Comparison of ENCODE assay signal across 8 cellular contexts in genomic region chr11:93234602-93235207, GRCh38. TPM values are rescaled to one million over a fixed set of nuclear protein-coding genes. Genes with fewer than 3 reads are reported as not detected.
DNase-seq lines count a peak whose midpoint lies in the region; ATAC-seq and TF ChIP-seq lines count a peak whose summit lies in the region.

No MANE protein-coding gene starts in this region.

- no peaks in the 10 kb centered on the region for H3K4me1 ChIP-seq in lung (ENCODE audit: control insufficient read depth in 2 of 2, insufficient read depth in 2 of 2, low read length in 2 of 2)

- no peak overlapping the region for H3K4me3 ChIP-seq in lung

- no peaks in the 10 kb centered on the region for H3K36me3 ChIP-seq in lung (ENCODE audit: control insufficient read depth in 2 of 2, insufficient read depth in 2 of 2, low read length in 2 of 2)

- WGBS in lung, 2 donors, result 24 to 25% methylated on average over 4 of the region's 4 CpGs

- peak; percentile 95 for TF ChIP-seq CTCF in lung (IDR thresholded peaks at IDR 0.05; ENCODE audit: control extremely low read depth, extremely low read depth)

- ATAC-seq in GM19455 (IDR thresholded peaks at IDR 0.05; ENCODE audit: unreplicated experiment) (peak; percentile 98), HG03520 (IDR thresholded peaks at IDR 0.05; ENCODE audit: unreplicated experiment) (peak; percentile 96), lung (ENCODE audit: insufficient read depth, low FRiP score) (peak; percentile 95)

- H3K9me3 ChIP-seq in lung (ENCODE audit: control insufficient read depth in 2 of 2, insufficient read depth in 1 of 2, low read length in 1 of 2), result no peaks in the 10 kb centered on the region

- DNase-seq in COLO829 (ENCODE audit: low spot score), result peak; percentile 62
- DNase-seq in NCI-H524 (lab: John Stamatoyannopoulos, UW), result peak; percentile 61 to 78
- DNase-seq in activated CD4-positive, alpha-beta T cell treated with anti-CD3 and anti-CD28 coated beads, Interleukin-2, amount 50 U/mL, for 1 hour, result peak; percentile 63
- DNase-seq in effector CD4-positive, alpha-beta T cell, result peak; percentile 52
- peak; percentile 81 for DNase-seq in lung (ENCODE audit: low spot score)
- peak; percentile 17 for DNase-seq in stimulated activated CD8-positive, alpha-beta memory T cell treated with anti-CD3 and anti-CD28 coated beads, Interleukin-12 subunit alpha, Interleukin-12 subunit beta, amount 100 ng/mL, for 4 hours (ENCODE audit: low read depth)

- H3K27ac ChIP-seq in lung (ENCODE audit: low read depth in 1 of 2, low read length in 1 of 2), result no peak overlapping the region

- H3K27me3 ChIP-seq in lung (ENCODE audit: control insufficient read depth, insufficient read depth), result no peaks in the 10 kb centered on the region

RNA-seq across cellular contexts. Expression of gene SLC36A4, which starts 36.9 kb away (rescaled TPM):
- 10 to 100 TPM; 19.3 to 22.1 TPM for total RNA-seq in lung
- polyA plus RNA-seq in lung, result 10 to 100 TPM in 1 of 2 donors, 1 to 10 TPM in 1; 4.7 to 14.6 TPM

Comparison
In these comparisons a context has a peak if more than half of its experiments do, and no peak if none do; other contexts are left out.
1. DNase-seq: peak in every context shown above with its lines; median percentile 81 in lung; 70 in NCI-H524; 63 in activated CD4-positive, alpha-beta T cell treated with anti-CD3 and anti-CD28 coated beads, Interleukin-2, amount 50 U/mL, for 1 hour; 62 in COLO829; 52 in effector CD4-positive, alpha-beta T cell; 17 in stimulated activated CD8-positive, alpha-beta memory T cell treated with anti-CD3 and anti-CD28 coated beads, Interleukin-12 subunit alpha, Interleukin-12 subunit beta, amount 100 ng/mL, for 4 hours.